ENCODE assay signal across 8 cellular contexts in the genomic region with DNA sequence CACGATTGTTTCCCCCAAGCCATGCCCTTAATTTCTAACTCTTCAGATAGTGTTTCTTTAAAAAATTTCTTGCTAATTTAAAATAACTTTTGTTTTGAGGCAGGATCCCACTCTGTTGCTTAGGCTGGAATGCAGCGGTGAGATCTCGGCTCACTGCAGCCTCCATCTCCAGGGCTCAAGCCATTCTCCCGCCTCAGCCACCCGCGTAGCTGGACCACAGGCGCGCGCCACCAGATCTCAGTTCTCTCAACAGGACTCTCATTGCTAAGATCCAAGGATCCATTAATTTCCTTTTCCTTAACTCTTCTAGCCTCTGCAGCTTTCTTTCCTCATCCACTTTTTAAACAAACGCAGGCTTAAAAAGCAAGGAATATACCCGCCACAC. TPM values are rescaled to one million over a fixed set of nuclear protein-coding genes. Genes with fewer than 3 reads are reported as not detected.
DNase-seq lines count a peak whose midpoint lies in the region; ATAC-seq and TF ChIP-seq lines count a peak whose summit lies in the region.

No MANE protein-coding gene starts in this region.

- peaks cover 44% of the 10 kb centered on the region for H3K79me2 ChIP-seq in smooth muscle cell (ENCODE audit: low read depth)

- POLR2A ChIA-PET in activated B cell treated with CpG ODN at 0.5 μM for 24 hours (lab: Charles Lee), result interaction anchor here (0.6 to 3.1 kb wide), 15 partner anchors 9 to 1448 kb away, joined by 3 to 148 read pairs (median 5); partner anchors contain the start of genes C11orf54, CEP295, CWC15 and KDM4D

- H3K36me3 ChIP-seq in right atrium auricular region (peaks cover 4% of the 10 kb centered on the region), smooth muscle cell (ENCODE audit: low read depth) (peaks cover 6% of the 10 kb centered on the region)

- peaks cover 41% of the 10 kb centered on the region for H4K20me1 ChIP-seq in smooth muscle cell (ENCODE audit: low read depth)

- TF ChIP-seq CTCF in activated B cell treated with CpG ODN at 0.5 μM for 24 hours (IDR thresholded peaks at IDR 0.05), result no peak
- TF ChIP-seq CTCF in right atrium auricular region (IDR thresholded peaks at IDR 0.05), result no peak
- no peak for TF ChIP-seq CTCF in smooth muscle cell (IDR thresholded peaks at IDR 0.05; ENCODE audit: borderline replicate concordance, insufficient read depth, poor library complexity, severe bottlenecking)

- no peaks in the 10 kb centered on the region for H3K27me3 Mint-ChIP-seq in T-helper 2 cell treated with Interferon-gamma antibody and Interleukin-4, amounts not matched to agents 5 μg/mL and 100 μg/mL, for 36 hours (ENCODE audit: low read depth)
- no peaks in the 10 kb centered on the region for H3K27me3 Mint-ChIP-seq in activated B cell treated with CpG ODN at 0.5 μM for 24 hours

- peak overlapping the region; percentile 96 for H3K4me2 ChIP-seq in smooth muscle cell

- H3K4me3 Mint-ChIP-seq in T-helper 2 cell treated with Interferon-gamma antibody and Interleukin-4, amounts not matched to agents 5 μg/mL and 100 μg/mL, for 36 hours, result peak overlapping the region; percentile 94
- H3K4me3 Mint-ChIP-seq in activated B cell treated with CpG ODN at 0.5 μM for 24 hours, result peak overlapping the region; percentile 99

- H3K27me3 ChIP-seq in right atrium auricular region (no peaks in the 10 kb centered on the region), smooth muscle cell (ENCODE audit: low read depth) (no peaks in the 10 kb centered on the region)

- ATAC-seq in HG03064 (IDR thresholded peaks at IDR 0.05; ENCODE audit: low read depth, unreplicated experiment), result peak; percentile 47
- ATAC-seq in activated B cell treated with CpG ODN at 0.5 μM for 24 hours (ENCODE audit: low read depth), result peak; percentile 37

- H3K4me1 ChIP-seq in right atrium auricular region (peaks cover 0 to 38% of the 10 kb centered on the region in 2 donors), smooth muscle cell (ENCODE audit: low read depth) (peaks cover 21% of the 10 kb centered on the region)

- H3K9me3 ChIP-seq in right atrium auricular region (no peaks in the 10 kb centered on the region), smooth muscle cell (replicated peaks; ENCODE audit: low read depth) (no peaks in the 10 kb centered on the region)

- 3% methylated on average over 11 of the region's 11 CpGs for WGBS in smooth muscle cell (ENCODE audit: low lambda C conversion rate)

- H3K27ac Mint-ChIP-seq in T-helper 2 cell treated with Interferon-gamma antibody and Interleukin-4, amounts not matched to agents 5 μg/mL and 100 μg/mL, for 36 hours, result peak overlapping the region; percentile 94
- peak overlapping the region; percentile 90 for H3K27ac Mint-ChIP-seq in activated B cell treated with CpG ODN at 0.5 μM for 24 hours

- H3K27ac ChIP-seq in right atrium auricular region (peak overlapping the region; percentile 94 to 97), smooth muscle cell (ENCODE audit: low read depth) (peak overlapping the region; percentile 92)

- peaks cover 29% of the 10 kb centered on the region for H3K4me1 Mint-ChIP-seq in T-helper 2 cell treated with Interferon-gamma antibody and Interleukin-4, amounts not matched to agents 5 μg/mL and 100 μg/mL, for 36 hours (ENCODE audit: low read depth)
- H3K4me1 Mint-ChIP-seq in activated B cell treated with CpG ODN at 0.5 μM for 24 hours, result peaks cover 40% of the 10 kb centered on the region

- H3K4me3 ChIP-seq in right atrium auricular region (peak overlapping the region; percentile 90), smooth muscle cell (peak overlapping the region; percentile 88)

- no peak for DNase-seq in T-helper 2 cell treated with Interferon-gamma antibody and Interleukin-4, amounts not matched to agents 5 μg/mL and 100 μg/mL, for 36 hours (ENCODE audit: low spot score)
- DNase-seq in T-helper 2 cell, result no peak
- no peak for DNase-seq in activated B cell treated with CpG ODN at 0.5 μM for 24 hours
- no peak for DNase-seq in right atrium auricular region (ENCODE audit: low spot score)
- no peak for DNase-seq in smooth muscle cell (lab: John Stamatoyannopoulos, UW; ENCODE audit: unreplicated experiment)
- no peak for DNase-seq in GF-D8 (lab: John Stamatoyannopoulos, UW)
- DNase-seq in NCI-H526 (lab: John Stamatoyannopoulos, UW), result no peak

- intact Hi-C loops in activated B cell treated with CpG ODN at 0.5 μM for 24 hours (cut with micrococcal nuclease), result loop anchor here (1.0 to 10.0 kb wide), 8 partner anchors 43 to 1189 kb away; partner anchors contain the start of genes C11orf54, CEP295, CWC15 and KDM4D

- H3F3A ChIP-seq in smooth muscle cell (ENCODE audit: low read depth), result no peaks in the 10 kb centered on the region

- no peaks in the 10 kb centered on the region for H3K9me3 Mint-ChIP-seq in T-helper 2 cell treated with Interferon-gamma antibody and Interleukin-4, amounts not matched to agents 5 μg/mL and 100 μg/mL, for 36 hours
- no peaks in the 10 kb centered on the region for H3K9me3 Mint-ChIP-seq in activated B cell treated with CpG ODN at 0.5 μM for 24 hours

- H3K9ac ChIP-seq in smooth muscle cell (ENCODE audit: low read depth), result no peak overlapping the region

- H3K36me3 Mint-ChIP-seq in T-helper 2 cell treated with Interferon-gamma antibody and Interleukin-4, amounts not matched to agents 5 μg/mL and 100 μg/mL, for 36 hours (ENCODE audit: low read depth), result peaks cover 35% of the 10 kb centered on the region
- H3K36me3 Mint-ChIP-seq in activated B cell treated with CpG ODN at 0.5 μM for 24 hours (ENCODE audit: low read depth), result peaks cover 33% of the 10 kb centered on the region

- CTCF ChIA-PET in activated B cell treated with CpG ODN at 0.5 μM for 24 hours (lab: Charles Lee), result interaction anchor here (0.7 to 1.3 kb wide), 5 partner anchors 11 to 549 kb away, joined by 3 to 20 read pairs (median 3); partner anchors contain the start of genes C11orf54 and TAF1D

- peak overlapping the region; percentile 89 for H2AFZ ChIP-seq in smooth muscle cell (ENCODE audit: low read depth)

RNA-seq across cellular contexts. Expression of gene MED17, which starts 0.3 kb away (rescaled TPM):
- total RNA-seq in activated B cell treated with CpG ODN at 0.5 μM for 24 hours (47.9 and 55.2 TPM in 2 replicates), right atrium auricular region (10 to 100 TPM; 15.9 to 16.4 TPM), smooth muscle cell (30.6 and 38.3 TPM in 2 replicates)
- polyA plus RNA-seq in smooth muscle cell, result 20.2 and 24.9 TPM in 2 replicates

RNA-seq across cellular contexts. Expression of gene C11orf54, which starts 42.3 kb away (rescaled TPM):
- total RNA-seq in activated B cell treated with CpG ODN at 0.5 μM for 24 hours (23.7 and 30.1 TPM in 2 replicates), right atrium auricular region (10 to 100 TPM; 29.5 to 37.2 TPM), smooth muscle cell (12.3 and 13.4 TPM in 2 replicates)
- 6.3 and 8.5 TPM in 2 replicates for polyA plus RNA-seq in smooth muscle cell

RNA-seq across cellular contexts. Expression of gene TAF1D, which starts 42.5 kb away (rescaled TPM):
- total RNA-seq in activated B cell treated with CpG ODN at 0.5 μM for 24 hours, result 258 and 315 TPM in 2 replicates
- 10 to 100 TPM; 33.0 to 36.0 TPM for total RNA-seq in right atrium auricular region
- 216 and 232 TPM in 2 replicates for total RNA-seq in smooth muscle cell
- 36.9 and 57.6 TPM in 2 replicates for polyA plus RNA-seq in smooth muscle cell
